In the genomic region with DNA sequence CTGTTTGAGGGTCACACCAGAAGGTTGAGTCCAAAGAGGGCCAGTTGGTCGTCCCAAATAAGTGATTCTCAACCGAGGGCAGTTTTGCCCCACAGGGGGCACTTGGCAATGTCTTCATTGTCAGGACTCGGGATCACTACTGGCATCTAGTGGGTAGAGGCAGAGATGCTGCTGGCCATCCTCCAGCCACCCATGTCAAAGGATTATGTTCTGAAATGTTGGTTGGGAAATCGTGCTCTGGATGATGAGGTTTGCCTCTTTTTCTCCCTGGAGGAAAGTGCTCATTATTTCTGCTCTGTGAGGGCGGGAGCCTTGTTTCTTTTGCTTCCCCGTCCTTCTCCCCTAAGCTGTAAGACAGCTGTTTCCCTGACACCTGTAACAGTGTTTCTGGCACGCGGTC, we compare ENCODE assay signal across 7 cellular contexts. TPM values are rescaled to one million over a fixed set of nuclear protein-coding genes. Genes with fewer than 3 reads are reported as not detected.
A peak's percentile ranks its signal among the peaks of the same experiment; 100 is the strongest.
DNase-seq lines count a peak whose midpoint lies in the region; ATAC-seq and TF ChIP-seq lines count a peak whose summit lies in the region.

No MANE protein-coding gene starts in this region.

- TF ChIP-seq CTCF in DOHH2 (IDR thresholded peaks at IDR 0.05; ENCODE audit: low read depth, low read length, poor library complexity, severe bottlenecking) (peak; percentile 49), RWPE2 (IDR thresholded peaks at IDR 0.05; ENCODE audit: poor library complexity, severe bottlenecking) (peak; percentile 93), uterus (IDR thresholded peaks at IDR 0.05) (peak in 2 of 4 experiments; percentile 26 to 41)

- no peak for TF ChIP-seq POLR2A in uterus (IDR thresholded peaks at IDR 0.05)

- H4K20me1 ChIP-seq in DOHH2 (ENCODE audit: control insufficient read depth, insufficient read depth, low read depth, low read length) = no peaks in the 10 kb centered on the region

- DNase-seq in HUDEP-2 (lab: John Stamatoyannopoulos, UW; ENCODE audit: unreplicated experiment in 76 of 76) (peak in 72 of 76 experiments; percentile 9 to 77 (median 50)), RWPE2 (ENCODE audit: low spot score) (no peak), dermis blood vessel endothelial cell (peak; percentile 85), lung microvascular endothelial cell (ENCODE audit: low read depth in 2 of 2) (peak; percentile 75 to 78), uterus (peak; percentile 48 to 58), GOT3 (lab: John Stamatoyannopoulos, UW) (no peak)

- H3K79me2 ChIP-seq in DOHH2 (ENCODE audit: control insufficient read depth, low read length) = peaks cover 22% of the 10 kb centered on the region

- H3K27ac ChIP-seq in DOHH2 (ENCODE audit: low read depth, low read length) (no peak overlapping the region), RWPE2 (ENCODE audit: poor library complexity, severe bottlenecking) (no peak overlapping the region), uterus (no peak overlapping the region)

- no peaks in the 10 kb centered on the region for H3K9me2 ChIP-seq in DOHH2 (replicated peaks; ENCODE audit: control insufficient read depth, low read length)

- ATAC-seq in RWPE2 (ENCODE audit: low read depth) = peak; percentile 65

- H3K4me3 ChIP-seq in DOHH2 (ENCODE audit: low read length) (no peak overlapping the region), RWPE2 (ENCODE audit: severe bottlenecking) (no peak overlapping the region), uterus (no peak overlapping the region)

- no peaks in the 10 kb centered on the region for H3F3A ChIP-seq in DOHH2 (ENCODE audit: control insufficient read depth, insufficient read depth)

- H3K27me3 ChIP-seq in DOHH2 (ENCODE audit: control insufficient read depth, low read length) (no peaks in the 10 kb centered on the region), RWPE2 (ENCODE audit: insufficient read depth, poor library complexity, severe bottlenecking) (no peaks in the 10 kb centered on the region), uterus (no peaks in the 10 kb centered on the region)

- no peaks in the 10 kb centered on the region for H3K9me3 ChIP-seq in DOHH2 (ENCODE audit: control insufficient read depth, insufficient read depth, low read length)
- H3K9me3 ChIP-seq in RWPE2 (ENCODE audit: severe bottlenecking) = no peaks in the 10 kb centered on the region
- no peaks in the 10 kb centered on the region for H3K9me3 ChIP-seq in uterus

- H3K36me3 ChIP-seq in DOHH2 (ENCODE audit: control insufficient read depth, low read length) (peaks cover 20% of the 10 kb centered on the region), RWPE2 (ENCODE audit: low read depth) (peaks cover 10% of the 10 kb centered on the region; the same call in 1 of the 2 replicates), uterus (no peaks in the 10 kb centered on the region)

- intact Hi-C loops in uterus (cut with DNase I; ENCODE audit: low total_unique reads) = no loop called here

- peaks cover 20% of the 10 kb centered on the region for H3K4me1 ChIP-seq in DOHH2 (ENCODE audit: control insufficient read depth, low read length)
- peaks cover 9% of the 10 kb centered on the region for H3K4me1 ChIP-seq in RWPE2 (ENCODE audit: insufficient read depth, poor library complexity, severe bottlenecking)
- H3K4me1 ChIP-seq in uterus = no peaks in the 10 kb centered on the region

- no peak overlapping the region for H3K4me2 ChIP-seq in DOHH2 (ENCODE audit: low read length)

RNA-seq across cellular contexts. Expression of a gene that starts 3.6 kb away (rescaled TPM):
- total RNA-seq in dermis blood vessel endothelial cell (5.8 and 8.0 TPM in 2 replicates), lung microvascular endothelial cell (4.0 and 5.0 TPM in 2 replicates), uterus (10 to 100 TPM in 2 of 4 donors, 1 to 10 TPM in 1, under 1 TPM in 1; 0.29 to 12.8 (median 6.4) TPM)

RNA-seq across cellular contexts. Expression of a gene that starts 18.1 kb away (rescaled TPM):
- 2.7 and 3.9 TPM in 2 replicates for total RNA-seq in dermis blood vessel endothelial cell
- total RNA-seq in lung microvascular endothelial cell = 0.65 and 1.2 TPM in 2 replicates
- 10 to 100 TPM in 2 of 4 donors, 1 to 10 TPM in 2; 1.0 to 23.0 (median 11.9) TPM for total RNA-seq in uterus

RNA-seq across cellular contexts. Expression of a gene that starts 39.6 kb away (rescaled TPM):
- total RNA-seq in dermis blood vessel endothelial cell (57.9 and 61.9 TPM in 2 replicates), lung microvascular endothelial cell (41.7 and 44.5 TPM in 2 replicates), uterus (10 to 100 TPM in 2 of 4 donors, 1 to 10 TPM in 2; 1.5 to 38.2 (median 16.3) TPM)

RNA-seq across cellular contexts. Expression of a gene that starts 39.6 kb away (rescaled TPM):
- 14.6 and 25.4 TPM in 2 replicates for total RNA-seq in dermis blood vessel endothelial cell
- total RNA-seq in lung microvascular endothelial cell = 6.1 and 8.9 TPM in 2 replicates
- 10 to 100 TPM; 14.1 to 43.1 (median 23.8) TPM for total RNA-seq in uterus

Comparison
In these comparisons a context has a peak if more than half of its experiments do, and no peak if none do; other contexts are left out.
1. DNase-seq: peak in HUDEP-2 (72 of 76), dermis blood vessel endothelial cell (single experiment), lung microvascular endothelial cell (2 of 2) and uterus (2 of 2); none in RWPE2 (single experiment) and GOT3 (single experiment).